Comparison of ENCODE assay signal across 3 cellular contexts in the genomic region with DNA sequence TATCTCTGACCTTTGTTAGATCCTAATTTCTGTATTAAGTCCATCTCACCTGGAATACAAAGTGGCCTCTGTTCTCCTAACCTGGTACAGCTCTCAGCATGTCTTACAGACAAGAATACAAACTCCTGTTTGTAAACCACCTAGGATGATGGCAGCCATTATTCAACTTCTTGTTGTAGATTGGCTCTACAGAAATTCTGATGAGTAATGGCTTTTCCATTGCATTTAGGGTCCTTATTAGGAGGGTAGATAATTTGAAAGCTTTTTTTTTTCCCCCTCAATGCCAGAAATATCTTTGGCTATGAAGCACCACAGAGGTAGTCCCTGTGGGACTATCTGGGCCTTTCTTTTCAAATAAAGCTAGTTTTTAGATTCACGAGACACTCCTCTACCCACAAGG.
TF ChIP-seq lines count a peak whose summit lies in the region.

No MANE protein-coding gene starts in this region.

TF ChIP-seq in HepG2, 621 proteins besides CTCF, POLR2A, EP300 and RAD21:
- TF ChIP-seq MAFF (IDR thresholded peaks at IDR 0.05; ENCODE audit: low read depth, low read length) (0 out of 2 replicates have a peak, but pooled peaks have one; percentile 8), MAFK (conservative IDR thresholded peaks at IDR 0.05 in 1 of 2, IDR thresholded peaks at IDR 0.05 in 1 of 2; ENCODE audit: low read length in 2 of 2) (peak; percentile 50 to 51; a peak in 2 of 4 replicates), POGZ (CRISPR knock-in tag; IDR thresholded peaks at IDR 0.05) (no peak)

TF ChIP-seq in A549, 52 proteins besides CTCF, POLR2A, EP300 and RAD21:
- TF ChIP-seq MAFK (IDR thresholded peaks at IDR 0.05; ENCODE audit: partially characterized antibody) (peak; percentile 73), TFCP2L1 (CRISPR knock-in tag; IDR thresholded peaks at IDR 0.05) (no peak)
TF ChIP-seq in A549: peak in this region for 1.

TF ChIP-seq in IMR-90, 13 proteins besides CTCF, POLR2A, EP300 and RAD21:
- TF ChIP-seq CHD1 (IDR thresholded peaks at IDR 0.05; ENCODE audit: low read depth, low read length) (no peak), MAFK (IDR thresholded peaks at IDR 0.05; ENCODE audit: low read depth, low read length) (peak; percentile 23; the same call in 1 of the 2 replicates), MAZ (IDR thresholded peaks at IDR 0.05; ENCODE audit: borderline replicate concordance, low read depth, low read length) (no peak)
- TF ChIP-seq, protein P1, sequence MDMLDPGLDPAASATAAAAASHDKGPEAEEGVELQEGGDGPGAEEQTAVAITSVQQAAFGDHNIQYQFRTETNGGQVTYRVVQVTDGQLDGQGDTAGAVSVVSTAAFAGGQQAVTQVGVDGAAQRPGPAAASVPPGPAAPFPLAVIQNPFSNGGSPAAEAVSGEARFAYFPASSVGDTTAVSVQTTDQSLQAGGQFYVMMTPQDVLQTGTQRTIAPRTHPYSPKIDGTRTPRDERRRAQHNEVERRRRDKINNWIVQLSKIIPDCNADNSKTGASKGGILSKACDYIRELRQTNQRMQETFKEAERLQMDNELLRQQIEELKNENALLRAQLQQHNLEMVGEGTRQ (IDR thresholded peaks at IDR 0.05; ENCODE audit: low read depth, low read length) = no peak
